Comparison of ENCODE assay signal across 1 cellular context in the genomic region with DNA sequence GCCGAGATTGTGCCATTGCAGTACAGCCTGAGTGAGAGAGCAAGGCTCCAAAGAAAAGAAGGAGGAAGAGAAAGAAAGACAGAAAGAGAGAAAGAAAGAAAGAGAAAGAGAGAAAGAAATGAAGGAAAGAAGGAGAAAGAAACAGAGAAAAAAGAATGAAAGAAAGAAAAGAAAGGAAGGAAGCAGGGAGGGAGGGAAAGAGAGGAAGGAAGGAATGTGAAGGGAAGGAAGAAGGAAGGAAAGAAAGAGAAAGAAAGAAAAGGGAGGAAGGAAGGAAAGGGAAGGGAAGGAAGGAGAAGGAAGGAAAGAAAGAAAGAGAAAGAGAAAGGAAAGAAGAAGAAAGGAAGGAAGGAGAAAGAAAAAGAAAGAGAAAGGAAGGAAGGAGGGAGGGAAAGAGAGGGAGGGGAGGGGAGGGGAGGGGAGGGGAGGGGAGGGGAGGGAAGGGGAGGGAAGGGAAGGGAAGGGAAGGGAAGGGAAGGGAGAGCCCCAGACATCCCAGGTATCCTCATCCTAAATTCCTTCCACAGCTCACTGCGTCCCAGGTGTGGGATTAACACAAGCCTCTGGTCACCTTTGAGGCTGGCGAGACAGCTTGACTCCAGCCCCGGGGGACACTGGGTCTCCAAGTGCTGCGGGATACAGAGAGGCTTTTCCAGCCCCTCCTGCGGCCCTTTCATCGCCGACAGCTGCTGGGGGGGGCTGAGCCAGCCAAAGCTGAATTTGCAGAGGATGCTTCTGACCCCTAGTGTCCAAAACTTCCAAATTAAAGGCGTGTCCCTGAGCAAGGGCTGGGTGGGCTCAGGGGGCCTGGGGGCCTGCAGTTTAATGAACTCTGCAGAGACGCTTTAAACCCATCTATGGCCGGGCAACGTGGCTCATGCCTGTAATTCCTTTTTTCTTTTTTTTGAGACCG.
TF ChIP-seq lines count a peak whose summit lies in the region.

No MANE protein-coding gene starts in this region.

TF ChIP-seq in HepG2, 621 proteins besides CTCF, POLR2A, EP300 and RAD21:
- TF ChIP-seq, protein P1, sequence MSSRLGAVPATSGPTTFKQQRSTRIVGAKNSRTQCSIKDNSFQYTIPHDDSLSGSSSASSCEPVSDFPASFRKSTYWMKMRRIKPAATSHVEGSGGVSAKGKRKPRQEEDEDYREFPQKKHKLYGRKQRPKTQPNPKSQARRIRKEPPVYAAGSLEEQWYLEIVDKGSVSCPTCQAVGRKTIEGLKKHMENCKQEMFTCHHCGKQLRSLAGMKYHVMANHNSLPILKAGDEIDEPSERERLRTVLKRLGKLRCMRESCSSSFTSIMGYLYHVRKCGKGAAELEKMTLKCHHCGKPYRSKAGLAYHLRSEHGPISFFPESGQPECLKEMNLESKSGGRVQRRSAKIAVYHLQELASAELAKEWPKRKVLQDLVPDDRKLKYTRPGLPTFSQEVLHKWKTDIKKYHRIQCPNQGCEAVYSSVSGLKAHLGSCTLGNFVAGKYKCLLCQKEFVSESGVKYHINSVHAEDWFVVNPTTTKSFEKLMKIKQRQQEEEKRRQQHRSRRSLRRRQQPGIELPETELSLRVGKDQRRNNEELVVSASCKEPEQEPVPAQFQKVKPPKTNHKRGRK (CRISPR knock-in tag; IDR thresholded peaks at IDR 0.05) = peak; percentile 47; the same call in 1 of the 2 replicates
- peak; percentile 75 for TF ChIP-seq HNRNPK (IDR thresholded peaks at IDR 0.05; ENCODE audit: low read depth, low read length, poor library complexity, severe bottlenecking)
- TF ChIP-seq PCBP1 (IDR thresholded peaks at IDR 0.05; ENCODE audit: borderline replicate concordance, low read depth, low read length) = 0 out of 2 replicates have a peak, but pooled peaks have one; percentile 49
- TF ChIP-seq TRIM22 (IDR thresholded peaks at IDR 0.05) = no peak
